ENCODE assay signal across 1 cellular context in genomic region chr2:239532305-239532649, GRCh38.
TF ChIP-seq lines count a peak whose summit lies in the region.

No MANE protein-coding gene starts in this region.

TF ChIP-seq in H1, 55 proteins besides CTCF, POLR2A, EP300 and RAD21 (continued from another document):
- TF ChIP-seq ZNF274 (IDR thresholded peaks at IDR 0.05; ENCODE audit: borderline replicate concordance, extremely low read depth, low read length) (no peak), SIN3A (conservative IDR thresholded peaks at IDR 0.05 in 1 of 2, IDR thresholded peaks at IDR 0.05 in 1 of 2; ENCODE audit: low read depth in 1 of 2, low read length in 2 of 2) (no peak), CTBP2 (IDR thresholded peaks at IDR 0.05; ENCODE audit: borderline replicate concordance, insufficient read depth, insufficient read length, low read length) (no peak), USF2 (IDR thresholded peaks at IDR 0.05; ENCODE audit: low read length) (no peak), TAF7 (optimal IDR thresholded peaks at IDR 0.05; ENCODE audit: borderline replicate concordance, low read depth, low read length) (no peak), SAP30 (IDR thresholded peaks at IDR 0.05; ENCODE audit: insufficient read depth, insufficient replicate concordance, low read length) (no peak), TCF12 (IDR thresholded peaks at IDR 0.05; ENCODE audit: low read depth, low read length) (no peak), TEAD4 (IDR thresholded peaks at IDR 0.05; ENCODE audit: low read depth, low read length) (no peak), SUZ12 (IDR thresholded peaks at IDR 0.05; ENCODE audit: low read length) (no peak), NRF1 (IDR thresholded peaks at IDR 0.05; ENCODE audit: low read depth, low read length) (no peak), GTF2F1 (IDR thresholded peaks at IDR 0.05; ENCODE audit: borderline replicate concordance, low read depth, low read length) (no peak), CHD7 (IDR thresholded peaks at IDR 0.05; ENCODE audit: insufficient replicate concordance, low read length) (no peak), RXRA (IDR thresholded peaks at IDR 0.05; ENCODE audit: insufficient read depth, low read depth, low read length) (no peak), CHD2 (IDR thresholded peaks at IDR 0.05; ENCODE audit: low read length) (no peak), CEBPB (IDR thresholded peaks at IDR 0.05; ENCODE audit: low read depth, low read length) (no peak), TBP (IDR thresholded peaks at IDR 0.05; ENCODE audit: low read depth, low read length) (no peak), SRF (IDR thresholded peaks at IDR 0.05; ENCODE audit: low read depth, low read length) (no peak)
